Comparison of ENCODE assay signal across 8 cellular contexts in the genomic region with DNA sequence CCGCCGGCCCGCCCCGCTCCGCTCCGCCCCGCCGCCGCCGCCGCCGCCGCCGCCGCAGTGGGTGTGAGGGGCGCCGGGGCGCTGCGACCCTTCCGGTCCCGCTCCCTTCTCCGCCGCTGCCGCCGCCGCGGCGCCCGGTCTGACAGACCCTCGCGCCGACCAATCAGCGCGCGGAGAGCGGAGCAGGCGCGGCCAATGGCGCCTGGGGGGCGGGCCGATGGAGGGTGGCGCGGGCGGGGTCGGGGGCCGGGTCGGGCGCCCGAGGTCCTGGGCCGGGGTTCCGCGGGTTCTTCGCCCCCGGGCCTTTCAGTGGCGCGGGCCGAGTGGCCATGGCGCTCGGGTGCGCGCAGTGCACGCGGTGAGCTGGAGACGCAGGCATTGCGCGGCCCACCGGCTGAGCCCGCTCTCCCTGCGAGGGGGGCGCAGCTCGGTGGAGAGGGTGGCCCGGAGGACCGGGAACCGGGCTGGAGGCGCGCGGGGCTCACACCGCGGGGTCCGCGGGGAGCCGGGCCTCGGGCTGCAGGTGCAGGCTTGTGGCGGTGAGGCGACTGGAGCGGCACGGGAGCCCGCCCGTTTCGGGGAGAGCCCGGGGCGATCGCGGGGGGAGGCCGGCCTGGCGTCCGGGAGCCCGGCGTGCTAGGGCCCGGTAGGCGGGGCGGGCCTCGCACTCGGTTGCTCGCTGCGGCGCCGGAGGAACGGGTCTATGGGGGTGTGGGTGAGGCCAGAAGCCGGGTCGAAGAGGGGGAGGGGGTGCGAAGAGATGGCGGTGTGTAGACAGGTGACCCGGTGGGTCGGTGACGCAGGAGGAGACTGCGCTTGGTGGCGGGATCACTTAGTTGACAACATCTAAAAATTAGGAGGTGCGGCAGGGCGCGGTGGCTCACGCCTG. TPM values are rescaled to one million over a fixed set of nuclear protein-coding genes. Genes with fewer than 3 reads are reported as not detected.
A peak's percentile ranks its signal among the peaks of the same experiment; 100 is the strongest.
DNase-seq lines count a peak whose midpoint lies in the region; ATAC-seq and TF ChIP-seq lines count a peak whose summit lies in the region.

A gene (minus strand): TSS at position 141 of the 889 bp plus-strand sequence. CDS start 11,522 bp downstream, outside the sequence.

- peaks cover 39% of the 10 kb centered on the region for H3K4me1 ChIP-seq in Caco-2
- H3K4me1 ChIP-seq in muscle layer of duodenum (ENCODE audit: control insufficient read depth in 1 of 2, insufficient read depth in 2 of 2, low read length in 2 of 2): peaks cover 6 to 20% of the 10 kb centered on the region in 2 donors

- intact Hi-C loops in Caco-2 (cut with micrococcal nuclease; ENCODE audit: unreplicated experiment): loop anchor here (2.0 kb wide), 1 partner anchor 33 kb away; no protein-coding TSS in a partner anchor

- H3K4me3 ChIP-seq in Caco-2 (ENCODE audit: low read depth, low read length): peak within 1 kb of the TSS; percentile 86
- peak within 1 kb of the TSS; percentile 55 to 99 for H3K4me3 ChIP-seq in muscle layer of duodenum (ENCODE audit: low read depth in 1 of 2, low read length in 2 of 2)

- H3K27ac ChIP-seq in muscle layer of duodenum (ENCODE audit: low read length): no peak within 1 kb of the TSS

- ATAC-seq in GM19468 (IDR thresholded peaks at IDR 0.05; ENCODE audit: extremely low read depth, unreplicated experiment): peak; percentile 82
- peak; percentile 79 for ATAC-seq in esophagus mucosa

- peaks cover 31% of the 10 kb centered on the region for H3K36me3 Mint-ChIP-seq in Caco-2 (ENCODE audit: insufficient read depth, unreplicated experiment)
- peaks cover 18% of the 10 kb centered on the region for H3K36me3 Mint-ChIP-seq in activated T-cell treated with anti-CD3 and anti-CD28 coated beads, Interleukin-2, amount 50 U/mL, for 24 hours (ENCODE audit: low read depth)

- H3K9me3 Mint-ChIP-seq in Caco-2 (ENCODE audit: unreplicated experiment): no peaks in the 10 kb centered on the region
- H3K9me3 Mint-ChIP-seq in activated T-cell treated with anti-CD3 and anti-CD28 coated beads, Interleukin-2, amount 50 U/mL, for 24 hours: no peaks in the 10 kb centered on the region

- H3K9me3 ChIP-seq in Caco-2: no peaks in the 10 kb centered on the region
- no peaks in the 10 kb centered on the region for H3K9me3 ChIP-seq in muscle layer of duodenum (ENCODE audit: control insufficient read depth in 1 of 2, low read length in 2 of 2)

- POLR2A ChIA-PET in Caco-2 (lab: Charles Lee): interaction anchor here (0.6 to 1.5 kb wide), 2 partner anchors 22 to 931 kb away, joined by 3 to 5 read pairs; a partner anchor contains a TSS

- DNase-seq in Caco-2: peak; percentile 82 to 91
- DNase-seq in HT-29 (ENCODE audit: low spot score): peak; percentile 83
- DNase-seq in OCI-M2 (lab: John Stamatoyannopoulos, UW; ENCODE audit: unreplicated experiment): peak; percentile 5
- peak; percentile 89 for DNase-seq in activated T-cell treated with anti-CD3 and anti-CD28 coated beads, Interleukin-2, amount 50 U/mL, for 24 hours
- peak; percentile 68 for DNase-seq in stimulated activated CD8-positive, alpha-beta memory T cell treated with anti-CD3 and anti-CD28 coated beads, Interleukin-7, amount 100 ng/mL, for 24 hours (ENCODE audit: low read depth)

- peak within 1 kb of the TSS; percentile 94 for H3K4me3 Mint-ChIP-seq in Caco-2 (ENCODE audit: unreplicated experiment)
- H3K4me3 Mint-ChIP-seq in activated T-cell treated with anti-CD3 and anti-CD28 coated beads, Interleukin-2, amount 50 U/mL, for 24 hours: peak within 1 kb of the TSS; percentile 88

- BruUV-seq in Caco-2 (replicated peaks; lab: Mats Ljungman, UMichigan): no TSS peak

- H3K36me3 ChIP-seq in Caco-2 (ENCODE audit: control insufficient read depth, insufficient read depth, low read length) (no peaks in the 10 kb centered on the region), muscle layer of duodenum (ENCODE audit: control insufficient read depth in 1 of 2, insufficient read depth in 2 of 2, low read length in 2 of 2) (no peaks in the 10 kb centered on the region)

- H3K27ac Mint-ChIP-seq in Caco-2 (ENCODE audit: unreplicated experiment): peak within 1 kb of the TSS; percentile 91
- peak within 1 kb of the TSS; percentile 94 for H3K27ac Mint-ChIP-seq in activated T-cell treated with anti-CD3 and anti-CD28 coated beads, Interleukin-2, amount 50 U/mL, for 24 hours

- no peaks in the 10 kb centered on the region for H3K27me3 ChIP-seq in Caco-2 (replicated peaks; ENCODE audit: control insufficient read depth, insufficient read depth, low read length)
- H3K27me3 ChIP-seq in muscle layer of duodenum (ENCODE audit: low read depth, low read length): no peaks in the 10 kb centered on the region

- no peaks in the 10 kb centered on the region for H3K27me3 Mint-ChIP-seq in Caco-2 (ENCODE audit: insufficient read depth, unreplicated experiment)
- no peaks in the 10 kb centered on the region for H3K27me3 Mint-ChIP-seq in activated T-cell treated with anti-CD3 and anti-CD28 coated beads, Interleukin-2, amount 50 U/mL, for 24 hours

- CTCF ChIA-PET in Caco-2 (lab: Charles Lee): interaction anchor here (0.7 to 2.4 kb wide), 6 partner anchors 13 to 499 kb away, joined by 3 to 17 read pairs (median 7); no protein-coding TSS in a partner anchor

- H3K4me1 Mint-ChIP-seq in Caco-2 (ENCODE audit: low read depth, unreplicated experiment): peaks cover 44% of the 10 kb centered on the region
- peaks cover 48% of the 10 kb centered on the region for H3K4me1 Mint-ChIP-seq in activated T-cell treated with anti-CD3 and anti-CD28 coated beads, Interleukin-2, amount 50 U/mL, for 24 hours (ENCODE audit: low read depth)

- no peak for TF ChIP-seq CTCF in Caco-2 (IDR thresholded peaks at IDR 0.05; ENCODE audit: insufficient read depth in 1 of 2, low read depth in 1 of 2, low read length in 1 of 2, severe bottlenecking in 1 of 2, unreplicated experiment in 1 of 2)

RNA-seq across cellular contexts. Expression of the gene that starts here (rescaled TPM):
- total RNA-seq in Caco-2 (2022): 76.5 and 93.1 TPM in 2 replicates
- total RNA-seq in HT-29 (2014; rRNA removed; shearing (Covaris generic)): 22.3 and 24.0 TPM in 2 replicates
- 16.3 TPM for total RNA-seq in esophagus mucosa

Comparison
In these comparisons a context has a peak if more than half of its experiments do, and no peak if none do; other contexts are left out.
1. DNase-seq: peak in every context shown above with its lines; median percentile 89 in activated T-cell treated with anti-CD3 and anti-CD28 coated beads, Interleukin-2, amount 50 U/mL, for 24 hours; 86 in Caco-2; 83 in HT-29; 68 in stimulated activated CD8-positive, alpha-beta memory T cell treated with anti-CD3 and anti-CD28 coated beads, Interleukin-7, amount 100 ng/mL, for 24 hours; 5 in OCI-M2.